ENCODE assay signal across 1 cellular context in the genomic region with DNA sequence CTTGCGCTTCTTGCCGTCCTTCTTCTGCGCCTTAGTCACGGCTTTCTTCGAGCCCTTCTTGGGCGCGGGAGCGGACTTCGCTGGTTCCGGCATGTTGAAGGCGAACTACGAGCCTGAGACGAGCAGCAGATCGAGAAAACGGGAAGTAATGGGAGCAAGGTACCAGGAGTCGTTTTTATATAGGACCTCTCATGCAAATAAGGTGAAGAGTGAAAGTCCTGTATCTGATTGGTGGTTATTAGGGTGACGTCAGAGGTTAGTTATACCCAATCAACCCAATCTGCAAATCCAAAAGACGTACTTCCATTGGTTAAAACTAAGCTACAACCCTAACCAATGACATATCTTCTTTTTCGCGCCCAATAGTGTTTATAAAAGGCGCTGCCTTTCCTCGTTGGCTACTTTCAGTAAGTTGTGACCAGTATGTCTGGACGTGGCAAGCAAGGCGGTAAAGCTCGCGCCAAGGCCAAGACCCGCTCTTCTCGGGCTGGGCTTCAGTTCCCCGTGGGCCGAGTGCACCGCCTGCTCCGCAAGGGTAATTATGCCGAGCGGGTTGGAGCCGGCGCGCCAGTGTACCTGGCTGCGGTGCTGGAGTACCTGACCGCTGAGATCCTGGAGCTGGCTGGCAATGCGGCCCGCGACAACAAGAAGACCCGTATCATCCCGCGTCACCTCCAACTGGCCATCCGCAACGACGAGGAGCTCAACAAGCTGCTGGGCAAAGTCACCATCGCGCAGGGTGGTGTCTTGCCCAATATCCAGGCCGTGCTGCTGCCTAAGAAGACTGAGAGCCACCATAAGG.
TF ChIP-seq lines count a peak whose summit lies in the region.

No MANE protein-coding gene starts in this region.

TF ChIP-seq in HepG2, 621 proteins besides CTCF, POLR2A, EP300 and RAD21 (continued from another document and continues in another):
- TF ChIP-seq ZNF142 (CRISPR knock-in tag; IDR thresholded peaks at IDR 0.05) (no peak), NR3C1 (CRISPR knock-in tag; IDR thresholded peaks at IDR 0.05) (no peak), DNMT3B (CRISPR knock-in tag; conservative IDR thresholded peaks at IDR 0.05) (no peak), NONO (IDR thresholded peaks at IDR 0.05) (no peak), NONO (CRISPR knock-in tag; conservative IDR thresholded peaks at IDR 0.05) (no peak), NFIC (IDR thresholded peaks at IDR 0.05; ENCODE audit: low read length) (no peak), NFIB (CRISPR knock-in tag; IDR thresholded peaks at IDR 0.05; ENCODE audit: borderline replicate concordance) (no peak), CEBPB (IDR thresholded peaks at IDR 0.05; ENCODE audit: borderline replicate concordance, low read depth, low read length) (peak; percentile 82), NKX3-1 (CRISPR knock-in tag; IDR thresholded peaks at IDR 0.05) (peak; percentile 38; the same call in 1 of the 2 replicates), ELK4 (CRISPR knock-in tag; IDR thresholded peaks at IDR 0.05; ENCODE audit: borderline replicate concordance) (no peak), ZNF430 (CRISPR knock-in tag; IDR thresholded peaks at IDR 0.05) (no peak), ZNF652 (CRISPR knock-in tag; IDR thresholded peaks at IDR 0.05; ENCODE audit: borderline replicate concordance, low read depth) (no peak), SALL1 (CRISPR knock-in tag; IDR thresholded peaks at IDR 0.05) (0 out of 2 replicates have a peak, but pooled peaks have one; percentile 12), SP1 (IDR thresholded peaks at IDR 0.05) (no peak), SP1 (CRISPR knock-in tag; IDR thresholded peaks at IDR 0.05) (no peak), ZNF263 (CRISPR knock-in tag; IDR thresholded peaks at IDR 0.05) (no peak), TEAD3 (CRISPR knock-in tag; optimal IDR thresholded peaks at IDR 0.05; ENCODE audit: borderline replicate concordance) (no peak), ZNF225 (CRISPR knock-in tag; IDR thresholded peaks at IDR 0.05) (0 out of 2 replicates have a peak, but pooled peaks have one; percentile 41), FOXC1 (CRISPR knock-in tag; IDR thresholded peaks at IDR 0.05; ENCODE audit: borderline replicate concordance) (no peak), ZNF496 (CRISPR knock-in tag; IDR thresholded peaks at IDR 0.05; ENCODE audit: insufficient replicate concordance) (no peak), HNRNPL (IDR thresholded peaks at IDR 0.05; ENCODE audit: low read depth, low read length) (0 out of 2 replicates have a peak, but pooled peaks have one; percentile 56), ZNF207 (IDR thresholded peaks at IDR 0.05; ENCODE audit: borderline replicate concordance) (no peak), ZNF562 (CRISPR knock-in tag; IDR thresholded peaks at IDR 0.05; ENCODE audit: borderline replicate concordance) (no peak), CERS6 (CRISPR knock-in tag; IDR thresholded peaks at IDR 0.05) (no peak), MXI1 (IDR thresholded peaks at IDR 0.05; ENCODE audit: borderline replicate concordance, low read depth, low read length) (0 out of 3 replicates have a peak, but pooled peaks have one; percentile 41), ZFP91 (CRISPR knock-in tag; IDR thresholded peaks at IDR 0.05; ENCODE audit: borderline replicate concordance) (peak; percentile 75; the same call in 1 of the 2 replicates), HMGXB4 (CRISPR knock-in tag; IDR thresholded peaks at IDR 0.05; ENCODE audit: borderline replicate concordance in 1 of 2, low read depth in 1 of 2) (0 out of 4 replicates have a peak, but pooled peaks of 1 of the 2 experiments have one; percentile 47), PCBP1 (IDR thresholded peaks at IDR 0.05; ENCODE audit: borderline replicate concordance, low read depth, low read length) (0 out of 2 replicates have a peak, but pooled peaks have one; percentile 42), THYN1 (CRISPR knock-in tag; IDR thresholded peaks at IDR 0.05; ENCODE audit: borderline replicate concordance, low read depth) (no peak), SNRNP70 (IDR thresholded peaks at IDR 0.05; ENCODE audit: low read depth, low read length) (no peak), ZNF75D (CRISPR knock-in tag; IDR thresholded peaks at IDR 0.05; ENCODE audit: borderline replicate concordance) (no peak), NBN (conservative IDR thresholded peaks at IDR 0.05) (no peak), ZNF276 (CRISPR knock-in tag; IDR thresholded peaks at IDR 0.05; ENCODE audit: low read depth) (no peak), ZNF367 (CRISPR knock-in tag; IDR thresholded peaks at IDR 0.05; ENCODE audit: borderline replicate concordance) (no peak), NR1H2 (CRISPR knock-in tag; IDR thresholded peaks at IDR 0.05; ENCODE audit: borderline replicate concordance, low read depth) (no peak), NFE2L2 (IDR thresholded peaks at IDR 0.05; ENCODE audit: low read length) (no peak), ZNF674 (CRISPR knock-in tag; IDR thresholded peaks at IDR 0.05; ENCODE audit: low read depth) (no peak), REPIN1 (CRISPR knock-in tag; IDR thresholded peaks at IDR 0.05; ENCODE audit: borderline replicate concordance, low read depth) (peak; percentile 57; the same call in 1 of the 2 replicates), RBM39 (IDR thresholded peaks at IDR 0.05; ENCODE audit: low read depth, low read length, poor library complexity, severe bottlenecking) (peak; percentile 99), ZNF589 (CRISPR knock-in tag; conservative IDR thresholded peaks at IDR 0.05) (no peak), HNF4G (IDR thresholded peaks at IDR 0.05; ENCODE audit: borderline replicate concordance, low read depth, low read length) (no peak), HNF4G (CRISPR knock-in tag; IDR thresholded peaks at IDR 0.05; ENCODE audit: borderline replicate concordance, low read depth) (no peak), MAFG (CRISPR knock-in tag; IDR thresholded peaks at IDR 0.05) (no peak), TFAP4 (IDR thresholded peaks at IDR 0.05; ENCODE audit: borderline replicate concordance, low read depth) (no peak), RARA (CRISPR knock-in tag; IDR thresholded peaks at IDR 0.05) (no peak), ZNF772 (CRISPR knock-in tag; IDR thresholded peaks at IDR 0.05) (0 out of 2 replicates have a peak, but pooled peaks have one; percentile 19), ATF7-NPFF (CRISPR knock-in tag; IDR thresholded peaks at IDR 0.05; ENCODE audit: low read depth) (no peak), CHCHD3 (CRISPR knock-in tag; IDR thresholded peaks at IDR 0.05) (no peak), ZNF382 (CRISPR knock-in tag; IDR thresholded peaks at IDR 0.05; ENCODE audit: borderline replicate concordance) (no peak), HNRNPLL (IDR thresholded peaks at IDR 0.05; ENCODE audit: low read depth, low read length, poor library complexity, severe bottlenecking) (peak; percentile 90), MED13 (CRISPR knock-in tag; IDR thresholded peaks at IDR 0.05) (peak; percentile 47; the same call in 1 of the 2 replicates)
- TF ChIP-seq, protein P1, sequence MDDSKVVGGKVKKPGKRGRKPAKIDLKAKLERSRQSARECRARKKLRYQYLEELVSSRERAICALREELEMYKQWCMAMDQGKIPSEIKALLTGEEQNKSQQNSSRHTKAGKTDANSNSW (CRISPR knock-in tag; IDR thresholded peaks at IDR 0.05; ENCODE audit: borderline replicate concordance): no peak
